Comparison of ENCODE assay signal across 8 cellular contexts in the genomic region with DNA sequence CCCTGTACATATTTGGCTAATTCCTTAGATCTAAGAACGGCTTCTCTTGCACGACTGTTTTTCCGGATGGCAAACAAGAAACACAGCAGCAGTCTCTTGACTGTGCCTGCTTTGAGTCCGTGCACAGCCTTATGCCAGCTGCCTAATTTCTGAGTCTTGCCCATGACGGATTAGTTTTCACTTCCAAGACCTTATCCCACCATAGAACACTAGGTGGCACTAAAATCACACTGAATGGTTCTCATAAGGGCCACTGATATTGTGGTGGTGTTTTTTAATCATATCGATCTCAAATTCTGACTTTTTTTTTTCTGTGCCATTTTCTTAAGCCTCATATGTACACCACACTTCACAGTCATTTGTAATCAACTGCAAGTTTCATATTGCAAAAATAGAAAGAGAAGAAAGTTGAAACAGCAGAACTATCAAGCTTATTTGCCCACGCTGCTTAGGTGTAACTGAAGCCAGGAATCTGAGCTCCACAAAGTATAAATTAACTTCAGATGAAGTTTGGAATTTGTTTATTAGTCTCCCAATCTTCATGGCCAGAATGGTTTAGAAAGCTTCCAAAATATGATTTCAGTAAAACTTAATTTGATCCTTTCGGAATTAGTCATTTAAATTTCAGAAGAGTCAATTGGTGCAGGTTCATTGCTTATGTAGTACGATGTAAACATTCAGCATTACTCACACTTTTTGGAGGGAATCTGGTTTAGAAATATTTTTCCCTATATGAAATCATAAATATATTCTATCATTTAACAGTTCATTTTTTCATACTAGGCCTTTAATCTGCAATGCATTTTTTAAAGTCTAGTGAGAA. TPM values are rescaled to one million over a fixed set of nuclear protein-coding genes. Genes with fewer than 3 reads are reported as not detected.
DNase-seq lines count a peak whose midpoint lies in the region; ATAC-seq and TF ChIP-seq lines count a peak whose summit lies in the region.

No MANE protein-coding gene starts in this region.

- no peak overlapping the region for H3K27ac ChIP-seq in upper lobe of left lung

- H3K4me1 ChIP-seq in upper lobe of left lung, result peaks cover 0 to 6% (median 2%) of the 10 kb centered on the region in 4 donors

- POLR2A ChIA-PET in AG04449 (lab: Yijun Ruan, JAX), result no interaction called here

- CTCF ChIA-PET in AG04449 (lab: Yijun Ruan, JAX), result interaction anchor here (0.6 to 3.1 kb wide), 16 partner anchors 8 to 1580 kb away, joined by 3 to 15 read pairs (median 3); no protein-coding TSS in a partner anchor

- H3K9me3 ChIP-seq in upper lobe of left lung, result no peaks in the 10 kb centered on the region

- H3K36me3 ChIP-seq in upper lobe of left lung, result no peaks in the 10 kb centered on the region

- WGBS in upper lobe of left lung, 2 donors, result 29 to 31% methylated on average over 9 of the region's 9 CpGs

- TF ChIP-seq EP300 in upper lobe of left lung (IDR thresholded peaks at IDR 0.05), result no peak

- no peak overlapping the region; the same call in 1 of the 2 replicates for H3K4me3 ChIP-seq in AG04449 (ENCODE audit: low read depth, low read length)
- H3K4me3 ChIP-seq in Jurkat, Clone E6-1 (ENCODE audit: low read length), result no peak overlapping the region
- H3K4me3 ChIP-seq in upper lobe of left lung, result no peak overlapping the region

- TF ChIP-seq CTCF in AG04449 (IDR thresholded peaks at IDR 0.05; ENCODE audit: insufficient read depth, low read length, missing control alignments), result peak; percentile 67
- peak; percentile 37 to 73 (median 68) for TF ChIP-seq CTCF in upper lobe of left lung (IDR thresholded peaks at IDR 0.05)

- no peaks in the 10 kb centered on the region for H3K27me3 ChIP-seq in upper lobe of left lung

- no peak for TF ChIP-seq POLR2A in upper lobe of left lung (IDR thresholded peaks at IDR 0.05)

- DNase-seq in AG04449 (ENCODE audit: low read depth, low spot score), result no peak
- peak; percentile 11 for DNase-seq in GDM1 (lab: John Stamatoyannopoulos, UW)
- peak; percentile 51 for DNase-seq in H4 (ENCODE audit: low spot score)
- DNase-seq in Jurkat, Clone E6-1 (ENCODE audit: low read depth, low spot score), result peak; percentile 58
- DNase-seq in RKO (ENCODE audit: low spot score), result peak; percentile 55
- peak; percentile 79 for DNase-seq in dermis blood vessel endothelial cell
- DNase-seq in lung microvascular endothelial cell (ENCODE audit: low read depth in 2 of 2), result peak; percentile 67 to 69
- no peak for DNase-seq in upper lobe of left lung

- peak; percentile 68 to 85 for ATAC-seq in upper lobe of left lung (ENCODE audit: low FRiP score in 2 of 2)

RNA-seq across cellular contexts. Expression of gene SCN7A, which starts 45.5 kb away (rescaled TPM):
- not detected in 2 replicates for total RNA-seq in H4 (2014; rRNA removed; shearing (Covaris generic))
- not detected for polyA plus RNA-seq in Jurkat, Clone E6-1 (2012; ENCODE audit: insufficient read depth, insufficient read length)
- total RNA-seq in dermis blood vessel endothelial cell, result under 0.01 TPM in 1 of 2 replicates, not detected in the other
- not detected in 2 replicates for total RNA-seq in lung microvascular endothelial cell
- total RNA-seq in upper lobe of left lung, result 10 to 100 TPM; 37.8 to 99.9 (median 60.0) TPM

Comparison
In these comparisons a context has a peak if more than half of its experiments do, and no peak if none do; other contexts are left out.
1. DNase-seq: peak in GDM1 (single experiment), H4 (single experiment), Jurkat, Clone E6-1 (single experiment), RKO (single experiment), dermis blood vessel endothelial cell (single experiment) and lung microvascular endothelial cell (2 of 2); none in AG04449 (single experiment) and upper lobe of left lung (0 of 2).
2. RNA of gene SCN7A, which starts 45.5 kb away (total RNA-seq): 37.8 to 99.9 TPM in upper lobe of left lung; not detected in H4, under 0.01 TPM in dermis blood vessel endothelial cell and not detected in lung microvascular endothelial cell; every median in the first group is over 10 times any median in the second.